ENCODE assay signal across 8 cellular contexts in the genomic region with DNA sequence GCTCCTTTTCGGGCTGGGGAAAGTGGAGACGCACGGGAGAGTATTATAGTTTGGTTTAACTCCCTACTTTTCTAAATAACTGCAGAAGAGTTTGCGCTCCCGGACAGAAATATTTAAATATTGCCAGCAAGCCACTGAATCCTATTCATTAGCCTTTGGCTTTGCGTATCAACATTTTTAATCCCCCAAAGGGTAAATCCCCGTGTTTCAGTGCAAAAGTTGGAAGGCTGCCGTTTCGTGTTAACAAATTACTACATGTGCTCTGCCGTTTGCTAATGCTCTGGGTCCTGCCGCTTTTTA. TPM values are rescaled to one million over a fixed set of nuclear protein-coding genes. Genes with fewer than 3 reads are reported as not detected.
DNase-seq lines count a peak whose midpoint lies in the region; ATAC-seq and TF ChIP-seq lines count a peak whose summit lies in the region.

No MANE protein-coding gene starts in this region.

- TF ChIP-seq POLR2A in right lobe of liver (IDR thresholded peaks at IDR 0.05) (no peak), thyroid gland (IDR thresholded peaks at IDR 0.05) (no peak), GM18505 (IDR thresholded peaks at IDR 0.05; ENCODE audit: borderline replicate concordance, extremely low read depth, insufficient read depth, insufficient read length) (no peak)

- H3K27ac ChIP-seq in ascending aorta (no peak overlapping the region), right lobe of liver (peak overlapping the region in 2 of 3 donors; percentile 62 to 81), thyroid gland (no peak overlapping the region)

- H3K4me1 ChIP-seq in ascending aorta (peaks cover 6% of the 10 kb centered on the region in 2 donors), right lobe of liver (peaks cover 0 to 16% (median 0%) of the 10 kb centered on the region in 4 donors), thyroid gland (peaks cover 3 to 20% of the 10 kb centered on the region in 2 donors)

- TF ChIP-seq CTCF in ascending aorta (IDR thresholded peaks at IDR 0.05) (no peak), right lobe of liver (IDR thresholded peaks at IDR 0.05) (no peak), thyroid gland (IDR thresholded peaks at IDR 0.05) (no peak)

- ATAC-seq in activated CD8-positive, alpha-beta memory T cell treated with anti-CD3 and anti-CD28 coated beads, Interleukin-2, amount 10 ng/mL, durations not matched to agents 7 days and 5 days: no peak
- ATAC-seq in right lobe of liver: no peak
- ATAC-seq in GM18505 (IDR thresholded peaks at IDR 0.05; ENCODE audit: unreplicated experiment): no peak
- ATAC-seq in GM21576 (IDR thresholded peaks at IDR 0.05; ENCODE audit: unreplicated experiment): no peak
- ATAC-seq in GM21529 (IDR thresholded peaks at IDR 0.05; ENCODE audit: unreplicated experiment): no peak

- peak overlapping the region; percentile 78 to 92 for H3K4me3 ChIP-seq in ascending aorta
- peak overlapping the region; percentile 55 to 93 (median 78) for H3K4me3 ChIP-seq in right lobe of liver
- peak overlapping the region; percentile 13 to 77 (median 57) for H3K4me3 ChIP-seq in thyroid gland (replicated peaks in 1 of 3)

- H3K27me3 Mint-ChIP-seq in activated CD8-positive, alpha-beta memory T cell treated with anti-CD3 and anti-CD28 coated beads, Interleukin-2, amount 10 ng/mL, durations not matched to agents 7 days and 5 days: peaks cover 68% of the 10 kb centered on the region

- H3K27ac Mint-ChIP-seq in activated CD8-positive, alpha-beta memory T cell treated with anti-CD3 and anti-CD28 coated beads, Interleukin-2, amount 10 ng/mL, durations not matched to agents 7 days and 5 days: peak overlapping the region; percentile 18

- no peak for DNase-seq in activated CD8-positive, alpha-beta memory T cell treated with anti-CD3 and anti-CD28 coated beads, Interleukin-2, amount 10 ng/mL, durations not matched to agents 7 days and 5 days
- DNase-seq in activated CD8-positive, alpha-beta memory T cell treated with anti-CD3 and anti-CD28 coated beads for 24 hours: no peak
- DNase-seq in ascending aorta (ENCODE audit: low spot score in 2 of 2) (no peak), right lobe of liver (no peak), thyroid gland (peak in 1 of 2 donors; percentile 25)

- H3K36me3 ChIP-seq in ascending aorta (no peaks in the 10 kb centered on the region), right lobe of liver (no peaks in the 10 kb centered on the region), thyroid gland (no peaks in the 10 kb centered on the region)

- peaks cover 24% of the 10 kb centered on the region for H3K4me1 Mint-ChIP-seq in activated CD8-positive, alpha-beta memory T cell treated with anti-CD3 and anti-CD28 coated beads, Interleukin-2, amount 10 ng/mL, durations not matched to agents 7 days and 5 days

- H3K9me3 ChIP-seq in ascending aorta: no peaks in the 10 kb centered on the region
- no peaks in the 10 kb centered on the region for H3K9me3 ChIP-seq in right lobe of liver
- H3K9me3 ChIP-seq in thyroid gland: no peaks in the 10 kb centered on the region

- no peaks in the 10 kb centered on the region for H3K9me3 Mint-ChIP-seq in activated CD8-positive, alpha-beta memory T cell treated with anti-CD3 and anti-CD28 coated beads, Interleukin-2, amount 10 ng/mL, durations not matched to agents 7 days and 5 days (ENCODE audit: low read depth)

- intact Hi-C loops in ascending aorta (cut with DNase I): loop anchor here (1.0 to 5.0 kb wide), 3 partner anchors 33 to 147 kb away; a partner anchor contains a TSS
- intact Hi-C loops in right lobe of liver (cut with DNase I): no loop called here
- intact Hi-C loops in thyroid gland (cut with DNase I): loop anchor here (10.0 kb wide), 1 partner anchor 51 kb away; no protein-coding TSS in a partner anchor

- 0% methylated on average over 9 of the region's 11 CpGs for WGBS in right lobe of liver (ENCODE audit: insufficient coverage, low coverage, low lambda C conversion rate, missing lambda C conversion rate)
- WGBS in thyroid gland, 2 donors: 1% methylated on average over 11 of the region's 11 CpGs

- H3K27me3 ChIP-seq in ascending aorta (peaks cover 3% of the 10 kb centered on the region), right lobe of liver (no peaks in the 10 kb centered on the region), thyroid gland (no peaks in the 10 kb centered on the region)

- H3K4me3 Mint-ChIP-seq in activated CD8-positive, alpha-beta memory T cell treated with anti-CD3 and anti-CD28 coated beads, Interleukin-2, amount 10 ng/mL, durations not matched to agents 7 days and 5 days: peak overlapping the region; percentile 83

- no peaks in the 10 kb centered on the region for H3K36me3 Mint-ChIP-seq in activated CD8-positive, alpha-beta memory T cell treated with anti-CD3 and anti-CD28 coated beads, Interleukin-2, amount 10 ng/mL, durations not matched to agents 7 days and 5 days

- CTCF ChIA-PET in activated CD8-positive, alpha-beta memory T cell treated with anti-CD3 and anti-CD28 coated beads, Interleukin-2, amount 10 ng/mL, durations not matched to agents 7 days and 5 days (lab: Charles Lee): interaction anchor here (0.6 to 5.7 kb wide), 9 partner anchors 10 to 417 kb away, joined by 3 to 69 read pairs (median 3); no protein-coding TSS in a partner anchor

RNA-seq across cellular contexts. Expression of a gene that starts 0.4 kb away (rescaled TPM):
- 10 to 100 TPM; 10.2 to 12.2 TPM for total RNA-seq in activated CD8-positive, alpha-beta memory T cell treated with anti-CD3 and anti-CD28 coated beads, Interleukin-2, amount 10 ng/mL, durations not matched to agents 7 days and 5 days
- total RNA-seq in ascending aorta (0.11 TPM), right lobe of liver (1 to 10 TPM; 1.2 to 5.7 (median 2.9) TPM), thyroid gland (1 to 10 TPM in 2 of 4 donors, under 1 TPM in 2; 0.27 to 3.3 (median 1.3) TPM)

RNA-seq across cellular contexts. Expression of a gene that starts 32.0 kb away (rescaled TPM):
- total RNA-seq in activated CD8-positive, alpha-beta memory T cell treated with anti-CD3 and anti-CD28 coated beads, Interleukin-2, amount 10 ng/mL, durations not matched to agents 7 days and 5 days: 10 to 100 TPM; 17.3 to 23.1 TPM
- total RNA-seq in ascending aorta (0.64 TPM), right lobe of liver (10 to 100 TPM in 4 of 6 experiments, 1 to 10 TPM in 2; 5.8 to 13.6 (median 10.5) TPM), thyroid gland (10 to 100 TPM; 29.0 to 45.0 (median 36.7) TPM)

Comparison
In these comparisons a context has a peak if more than half of its experiments do, and no peak if none do; other contexts are left out.
1. H3K27ac ChIP-seq: peak in right lobe of liver (2 of 3); none in ascending aorta (0 of 2) and thyroid gland (0 of 3).
2. intact Hi-C loops: an anchor here in ascending aorta (1.0 to 5.0 kb wide) and thyroid gland (10.0 kb wide); none called in right lobe of liver.
3. Peak in every context shown above with its lines, with median percentiles within 50 percentile points of each other: H3K4me3 ChIP-seq.